Comparison of ENCODE assay signal across 16 cellular contexts in genomic region chr19:57068921-57069697, GRCh38. TPM values are rescaled to one million over a fixed set of nuclear protein-coding genes. Genes with fewer than 3 reads are reported as not detected.
DNase-seq lines count a peak whose midpoint lies in the region; ATAC-seq and TF ChIP-seq lines count a peak whose summit lies in the region.
"Had no signal": no experiment of that assay in that cellular context is flagged by ENCODE, and none has a peak within 500 bp of the region (broad histone marks: within the 10 kb centered on the region; RNA-seq: fewer than 3 reads in every experiment).

No MANE protein-coding gene starts in this region.

- H3K4me1 Mint-ChIP-seq in activated CD4-positive, alpha-beta memory T cell treated with anti-CD3 and anti-CD28 coated beads for 36 hours (ENCODE audit: low read depth) = no peaks in the 10 kb centered on the region
- H3K4me1 Mint-ChIP-seq in activated CD4-positive, alpha-beta memory T cell treated with anti-CD3 and anti-CD28 coated beads, Interleukin-2, amount 10 ng/mL, durations not matched to agents 7 days and 5 days = no peaks in the 10 kb centered on the region
- H3K4me1 Mint-ChIP-seq in natural killer cell = no peaks in the 10 kb centered on the region
- H3K4me1 Mint-ChIP-seq: activated naive CD4-positive, alpha-beta T cell treated with anti-CD3 and anti-CD28 coated beads, Interleukin-2, amount 50 U/mL, for 24 hours; stimulated activated effector memory CD8-positive, alpha-beta T cell treated with anti-CD3 and anti-CD28 coated beads, Interleukin-12 subunit alpha, Interleukin-12 subunit beta, amount 100 ng/mL, for 72 hours had no signal

- CTCF ChIA-PET in activated CD4-positive, alpha-beta memory T cell treated with anti-CD3 and anti-CD28 coated beads for 36 hours (lab: Charles Lee) = no interaction called here
- CTCF ChIA-PET in activated CD4-positive, alpha-beta memory T cell treated with anti-CD3 and anti-CD28 coated beads, Interleukin-2, amount 10 ng/mL, durations not matched to agents 7 days and 5 days (lab: Charles Lee) = no interaction called here

- H3K4me3 ChIP-seq in fibroblast of villous mesenchyme (ENCODE audit: low read depth, low read length) = no peak overlapping the region
- H3K4me3 ChIP-seq: gastrocnemius medialis, spleen had no signal

- H3K36me3 Mint-ChIP-seq in activated CD4-positive, alpha-beta memory T cell treated with anti-CD3 and anti-CD28 coated beads for 36 hours = peaks cover 5% of the 10 kb centered on the region
- H3K36me3 Mint-ChIP-seq in activated CD4-positive, alpha-beta memory T cell treated with anti-CD3 and anti-CD28 coated beads, Interleukin-2, amount 10 ng/mL, durations not matched to agents 7 days and 5 days (ENCODE audit: low read depth) = peaks cover 3% of the 10 kb centered on the region
- no peaks in the 10 kb centered on the region for H3K36me3 Mint-ChIP-seq in natural killer cell
- H3K36me3 Mint-ChIP-seq: stimulated activated effector memory CD8-positive, alpha-beta T cell treated with anti-CD3 and anti-CD28 coated beads, Interleukin-12 subunit alpha, Interleukin-12 subunit beta, amount 100 ng/mL, for 72 hours had no signal

- H3K9me3 Mint-ChIP-seq in activated CD4-positive, alpha-beta memory T cell treated with anti-CD3 and anti-CD28 coated beads for 36 hours = peaks cover 46% of the 10 kb centered on the region
- peaks cover 49% of the 10 kb centered on the region for H3K9me3 Mint-ChIP-seq in activated CD4-positive, alpha-beta memory T cell treated with anti-CD3 and anti-CD28 coated beads, Interleukin-2, amount 10 ng/mL, durations not matched to agents 7 days and 5 days
- peaks cover 5 to 8% of the 10 kb centered on the region in 2 donors for H3K9me3 Mint-ChIP-seq in natural killer cell

- POLR2A ChIA-PET in activated CD4-positive, alpha-beta memory T cell treated with anti-CD3 and anti-CD28 coated beads for 36 hours (lab: Charles Lee) = no interaction called here
- POLR2A ChIA-PET in activated CD4-positive, alpha-beta memory T cell treated with anti-CD3 and anti-CD28 coated beads, Interleukin-2, amount 10 ng/mL, durations not matched to agents 7 days and 5 days (lab: Charles Lee) = no interaction called here

- no peaks in the 10 kb centered on the region for H3K27me3 Mint-ChIP-seq in activated CD4-positive, alpha-beta memory T cell treated with anti-CD3 and anti-CD28 coated beads for 36 hours
- H3K27me3 Mint-ChIP-seq in activated CD4-positive, alpha-beta memory T cell treated with anti-CD3 and anti-CD28 coated beads, Interleukin-2, amount 10 ng/mL, durations not matched to agents 7 days and 5 days = no peaks in the 10 kb centered on the region
- H3K27me3 Mint-ChIP-seq in natural killer cell (ENCODE audit: low read depth in 2 of 2) = no peaks in the 10 kb centered on the region
- H3K27me3 Mint-ChIP-seq: activated naive CD4-positive, alpha-beta T cell treated with anti-CD3 and anti-CD28 coated beads, Interleukin-2, amount 50 U/mL, for 24 hours; dendritic cell treated with granulocyte-macrophage colony-stimulating factor and Interleukin-4, amounts not matched to agents 40 ng/mL and 50 ng/mL, for 4 days had no signal

- no peak for ATAC-seq in GM19397 (IDR thresholded peaks at IDR 0.05; ENCODE audit: unreplicated experiment)
- no peak for ATAC-seq in natural killer cell
- ATAC-seq: activated CD4-positive, CD25-positive, alpha-beta regulatory T cell treated with anti-CD3 and anti-CD28 coated beads, Interleukin-2, amount 50 U/mL, for 24 hours; gastrocnemius medialis; stimulated activated effector memory CD8-positive, alpha-beta T cell treated with anti-CD3 and anti-CD28 coated beads, Interleukin-12 subunit alpha, Interleukin-12 subunit beta, amount 100 ng/mL, for 72 hours had no signal

- H3K27ac Mint-ChIP-seq in activated CD4-positive, alpha-beta memory T cell treated with anti-CD3 and anti-CD28 coated beads for 36 hours = no peak overlapping the region
- no peak overlapping the region for H3K27ac Mint-ChIP-seq in activated CD4-positive, alpha-beta memory T cell treated with anti-CD3 and anti-CD28 coated beads, Interleukin-2, amount 10 ng/mL, durations not matched to agents 7 days and 5 days
- H3K27ac Mint-ChIP-seq in natural killer cell = no peak overlapping the region
- H3K27ac Mint-ChIP-seq: activated naive CD4-positive, alpha-beta T cell treated with anti-CD3 and anti-CD28 coated beads, Interleukin-2, amount 50 U/mL, for 24 hours; dendritic cell treated with granulocyte-macrophage colony-stimulating factor and Interleukin-4, amounts not matched to agents 40 ng/mL and 50 ng/mL, for 4 days; stimulated activated effector memory CD8-positive, alpha-beta T cell treated with anti-CD3 and anti-CD28 coated beads, Interleukin-12 subunit alpha, Interleukin-12 subunit beta, amount 100 ng/mL, for 72 hours had no signal

- intact Hi-C loops in activated CD4-positive, alpha-beta memory T cell treated with anti-CD3 and anti-CD28 coated beads for 36 hours (cut with micrococcal nuclease) = no loop called here
- intact Hi-C loops in natural killer cell (cut with micrococcal nuclease) = no loop called here

- DNase-seq in activated CD4-positive, alpha-beta memory T cell treated with anti-CD3 and anti-CD28 coated beads for 36 hours = peak; percentile 9
- DNase-seq in activated CD4-positive, alpha-beta memory T cell treated with anti-CD3 and anti-CD28 coated beads, Interleukin-2, amount 10 ng/mL, durations not matched to agents 7 days and 5 days = no peak
- DNase-seq in NCI-H2227 treated with DMSO at 0.1 percent for 48 hours (lab: John Stamatoyannopoulos, UW) (peak; percentile 62), fibroblast of villous mesenchyme (ENCODE audit: low read depth) (peak; percentile 14), NCI-H446 treated with DMSO at 0.1 percent for 48 hours (lab: John Stamatoyannopoulos, UW) (no peak), natural killer cell (no peak)
- peak; percentile 22 for DNase-seq in stimulated activated CD8-positive, alpha-beta memory T cell treated with anti-CD3 and anti-CD28 coated beads, Interleukin-4, amount 100 ng/mL, for 48 hours
- DNase-seq: gastrocnemius medialis, MM.1S, spleen had no signal

- peak; percentile 17 for TF ChIP-seq CTCF in fibroblast of villous mesenchyme (IDR thresholded peaks at IDR 0.05; ENCODE audit: insufficient read depth, low read depth, low read length)
- no peak for TF ChIP-seq CTCF in natural killer cell (IDR thresholded peaks at IDR 0.05)

- H3K4me3 Mint-ChIP-seq in activated CD4-positive, alpha-beta memory T cell treated with anti-CD3 and anti-CD28 coated beads for 36 hours = no peak overlapping the region
- H3K4me3 Mint-ChIP-seq in activated CD4-positive, alpha-beta memory T cell treated with anti-CD3 and anti-CD28 coated beads, Interleukin-2, amount 10 ng/mL, durations not matched to agents 7 days and 5 days = no peak overlapping the region
- no peak overlapping the region for H3K4me3 Mint-ChIP-seq in natural killer cell
- H3K4me3 Mint-ChIP-seq: activated naive CD4-positive, alpha-beta T cell treated with anti-CD3 and anti-CD28 coated beads, Interleukin-2, amount 50 U/mL, for 24 hours; dendritic cell treated with granulocyte-macrophage colony-stimulating factor and Interleukin-4, amounts not matched to agents 40 ng/mL and 50 ng/mL, for 4 days; stimulated activated effector memory CD8-positive, alpha-beta T cell treated with anti-CD3 and anti-CD28 coated beads, Interleukin-12 subunit alpha, Interleukin-12 subunit beta, amount 100 ng/mL, for 72 hours had no signal

RNA-seq across cellular contexts. Expression of gene USP29, which starts 50.7 kb away (rescaled TPM):
- total RNA-seq in activated CD4-positive, alpha-beta memory T cell treated with anti-CD3 and anti-CD28 coated beads for 36 hours = not detected
- not detected for total RNA-seq in activated CD4-positive, alpha-beta memory T cell treated with anti-CD3 and anti-CD28 coated beads, Interleukin-2, amount 10 ng/mL, durations not matched to agents 7 days and 5 days
- total RNA-seq in fibroblast of villous mesenchyme (under 0.01 TPM in 1 of 2 replicates, not detected in the other), natural killer cell (not detected)
- total RNA-seq: gastrocnemius medialis, mucosa of gallbladder, spleen had no signal

Comparison
In these comparisons a context has a peak if more than half of its experiments do, and no peak if none do; other contexts are left out.
1. DNase-seq: peak in activated CD4-positive, alpha-beta memory T cell treated with anti-CD3 and anti-CD28 coated beads for 36 hours (single experiment), NCI-H2227 treated with DMSO at 0.1 percent for 48 hours (single experiment), fibroblast of villous mesenchyme (single experiment) and stimulated activated CD8-positive, alpha-beta memory T cell treated with anti-CD3 and anti-CD28 coated beads, Interleukin-4, amount 100 ng/mL, for 48 hours (single experiment); none in activated CD4-positive, alpha-beta memory T cell treated with anti-CD3 and anti-CD28 coated beads, Interleukin-2, amount 10 ng/mL, durations not matched to agents 7 days and 5 days (single experiment), NCI-H446 treated with DMSO at 0.1 percent for 48 hours (single experiment) and natural killer cell (single experiment).